6 cellular contexts compared by ENCODE assay signal in the genomic region with DNA sequence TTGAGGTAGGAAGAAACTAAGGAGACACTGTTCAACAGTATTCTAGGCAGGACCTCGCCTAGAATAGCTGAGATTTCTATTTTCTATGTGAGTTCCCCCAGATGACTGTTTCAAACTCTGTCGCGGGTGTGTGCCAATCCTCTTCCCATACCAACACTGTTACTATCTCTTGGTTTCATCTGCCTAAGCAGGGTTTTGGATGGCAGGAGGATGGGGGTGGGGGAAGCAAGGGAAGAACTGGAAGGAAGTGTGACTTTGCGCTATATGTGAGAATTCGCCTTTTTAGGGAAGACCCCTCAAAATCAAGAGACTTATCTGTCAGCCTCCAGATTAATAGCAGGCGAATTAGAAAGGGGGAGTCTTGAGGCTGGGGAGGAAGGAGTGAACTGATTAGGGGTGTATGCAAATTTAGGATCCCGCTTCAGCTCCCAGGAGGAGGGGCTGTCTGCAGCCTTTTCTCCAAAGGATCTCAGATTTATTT. TPM values are rescaled to one million over a fixed set of nuclear protein-coding genes. Genes with fewer than 3 reads are reported as not detected.
DNase-seq lines count a peak whose midpoint lies in the region; ATAC-seq and TF ChIP-seq lines count a peak whose summit lies in the region.

No MANE protein-coding gene starts in this region.

- no peak for ATAC-seq in CD4-positive, CD25-positive, alpha-beta regulatory T cell (ENCODE audit: low read depth in 2 of 2)
- ATAC-seq in GM18867 (IDR thresholded peaks at IDR 0.05; ENCODE audit: unreplicated experiment) = no peak

- no peaks in the 10 kb centered on the region for H3K27me3 ChIP-seq in CD4-positive, CD25-positive, alpha-beta regulatory T cell (ENCODE audit: control insufficient read depth, insufficient read depth, low read length)

- peak overlapping the region; percentile 76 for H3K4me3 ChIP-seq in CD4-positive, CD25-positive, alpha-beta regulatory T cell (ENCODE audit: low read depth, low read length)
- H3K4me3 ChIP-seq in cardiac fibroblast (replicated peaks in 1 of 2; ENCODE audit: low read depth in 2 of 2, low read length in 2 of 2) = peak overlapping the region; percentile 30 to 80

- no peak for DNase-seq in CD4-positive, CD25-positive, alpha-beta regulatory T cell
- DNase-seq in HT1080 (ENCODE audit: low read depth) = peak; percentile 49
- peak; percentile 18 to 29 for DNase-seq in cardiac fibroblast (ENCODE audit: low read depth in 2 of 2)
- DNase-seq in osteocyte (ENCODE audit: extremely low spot score, unreplicated experiment) = no peak
- no peak for DNase-seq in NCI-H774 (lab: John Stamatoyannopoulos, UW)

- H3K4me1 ChIP-seq in CD4-positive, CD25-positive, alpha-beta regulatory T cell (ENCODE audit: control insufficient read depth, insufficient read depth, low read length, poor library complexity, severe bottlenecking) = peaks cover 38% of the 10 kb centered on the region

- peak overlapping the region; percentile 79 to 96 (median 95) for H3K27ac Mint-ChIP-seq in CD4-positive, CD25-positive, alpha-beta regulatory T cell
- peak overlapping the region; percentile 97 for H3K27ac Mint-ChIP-seq in osteocyte (ENCODE audit: unreplicated experiment)

- no peaks in the 10 kb centered on the region for H3K9me3 ChIP-seq in CD4-positive, CD25-positive, alpha-beta regulatory T cell (ENCODE audit: control insufficient read depth in 2 of 2, low read length in 2 of 2)

- H3K9me3 Mint-ChIP-seq in CD4-positive, CD25-positive, alpha-beta regulatory T cell = no peaks in the 10 kb centered on the region
- no peaks in the 10 kb centered on the region for H3K9me3 Mint-ChIP-seq in osteocyte (ENCODE audit: unreplicated experiment)

- H3K4me3 Mint-ChIP-seq in CD4-positive, CD25-positive, alpha-beta regulatory T cell = peak overlapping the region; percentile 93 to 97 (median 94)
- peak overlapping the region; percentile 96 for H3K4me3 Mint-ChIP-seq in osteocyte (ENCODE audit: unreplicated experiment)

- TF ChIP-seq CTCF in cardiac fibroblast (IDR thresholded peaks at IDR 0.05; ENCODE audit: low read depth, low read length) (no peak), osteocyte (IDR thresholded peaks at IDR 0.05) (no peak)

- peak overlapping the region; percentile 78 for H3K27ac ChIP-seq in CD4-positive, CD25-positive, alpha-beta regulatory T cell (ENCODE audit: insufficient read depth, low read length, poor library complexity, severe bottlenecking)

- H3K4me1 Mint-ChIP-seq in CD4-positive, CD25-positive, alpha-beta regulatory T cell = peaks cover 22 to 50% (median 33%) of the 10 kb centered on the region in 4 donors
- peaks cover 42% of the 10 kb centered on the region for H3K4me1 Mint-ChIP-seq in osteocyte (ENCODE audit: unreplicated experiment)

- H3K27me3 Mint-ChIP-seq in CD4-positive, CD25-positive, alpha-beta regulatory T cell = peaks cover 5% of the 10 kb centered on the region
- H3K27me3 Mint-ChIP-seq in osteocyte (ENCODE audit: unreplicated experiment) = no peaks in the 10 kb centered on the region

- no peaks in the 10 kb centered on the region for H3K36me3 Mint-ChIP-seq in CD4-positive, CD25-positive, alpha-beta regulatory T cell
- H3K36me3 Mint-ChIP-seq in osteocyte (ENCODE audit: unreplicated experiment) = peaks cover 2% of the 10 kb centered on the region

- H3K36me3 ChIP-seq in CD4-positive, CD25-positive, alpha-beta regulatory T cell (ENCODE audit: control insufficient read depth, insufficient read depth, low read length) = peaks cover 5% of the 10 kb centered on the region

RNA-seq across cellular contexts. Expression of gene G6PC3, which starts 0.5 kb away (rescaled TPM):
- 10.7 TPM for total RNA-seq in CD4-positive, CD25-positive, alpha-beta regulatory T cell
- 10 to 100 TPM; 15.0 to 21.5 (median 16.5) TPM for polyA plus RNA-seq in CD4-positive, CD25-positive, alpha-beta regulatory T cell
- 67.9 and 101 TPM in 2 replicates for total RNA-seq in HT1080 (2014; rRNA removed; shearing (Covaris generic))
- polyA plus RNA-seq in HT1080 (2015; cell fraction: cytosol; rRNA removed) = 156 and 175 TPM in 2 replicates
- polyA plus RNA-seq in HT1080 (2015; cell fraction: nucleus; rRNA removed) = 110 and 116 TPM in 2 replicates
- 60.3 TPM in 2 replicates for total RNA-seq in osteocyte

RNA-seq across cellular contexts. Expression of gene LSM12, which starts 3.5 kb away (rescaled TPM):
- 42.6 TPM for total RNA-seq in CD4-positive, CD25-positive, alpha-beta regulatory T cell
- polyA plus RNA-seq in CD4-positive, CD25-positive, alpha-beta regulatory T cell = 10 to 100 TPM; 69.8 to 83.7 (median 72.6) TPM
- 68.6 and 92.3 TPM in 2 replicates for total RNA-seq in HT1080 (2014; rRNA removed; shearing (Covaris generic))
- 102 and 109 TPM in 2 replicates for polyA plus RNA-seq in HT1080 (2015; cell fraction: cytosol; rRNA removed)
- 34.7 and 38.4 TPM in 2 replicates for polyA plus RNA-seq in HT1080 (2015; cell fraction: nucleus; rRNA removed)
- total RNA-seq in osteocyte = 49.3 and 49.5 TPM in 2 replicates

RNA-seq across cellular contexts. Expression of gene HDAC5, which starts 53.4 kb away (rescaled TPM):
- total RNA-seq in CD4-positive, CD25-positive, alpha-beta regulatory T cell = 69.1 TPM
- 10 to 100 TPM; 10.6 to 16.4 (median 13.0) TPM for polyA plus RNA-seq in CD4-positive, CD25-positive, alpha-beta regulatory T cell
- 27.8 and 30.0 TPM in 2 replicates for total RNA-seq in HT1080 (2014; rRNA removed; shearing (Covaris generic))
- 14.5 and 26.8 TPM in 2 replicates for polyA plus RNA-seq in HT1080 (2015; cell fraction: cytosol; rRNA removed)
- 22.6 and 23.8 TPM in 2 replicates for polyA plus RNA-seq in HT1080 (2015; cell fraction: nucleus; rRNA removed)
- 42.0 and 44.4 TPM in 2 replicates for total RNA-seq in osteocyte

RNA-seq across cellular contexts. Expression of gene TMEM101, which starts 55.3 kb away (rescaled TPM):
- total RNA-seq in CD4-positive, CD25-positive, alpha-beta regulatory T cell = 15.8 TPM
- polyA plus RNA-seq in CD4-positive, CD25-positive, alpha-beta regulatory T cell = 10 to 100 TPM; 40.7 to 44.9 (median 41.3) TPM
- 48.2 and 56.1 TPM in 2 replicates for total RNA-seq in HT1080 (2014; rRNA removed; shearing (Covaris generic))
- polyA plus RNA-seq in HT1080 (2015; cell fraction: cytosol; rRNA removed) = 57.2 and 58.1 TPM in 2 replicates
- 51.9 and 52.0 TPM in 2 replicates for polyA plus RNA-seq in HT1080 (2015; cell fraction: nucleus; rRNA removed)
- total RNA-seq in osteocyte = 21.7 and 23.6 TPM in 2 replicates

Comparison
In these comparisons a context has a peak if more than half of its experiments do, and no peak if none do; other contexts are left out.
1. DNase-seq: peak in HT1080 (single experiment) and cardiac fibroblast (2 of 2); none in CD4-positive, CD25-positive, alpha-beta regulatory T cell (0 of 3), osteocyte (single experiment) and NCI-H774 (single experiment).